ENCODE assay signal across 8 cellular contexts in the genomic region with DNA sequence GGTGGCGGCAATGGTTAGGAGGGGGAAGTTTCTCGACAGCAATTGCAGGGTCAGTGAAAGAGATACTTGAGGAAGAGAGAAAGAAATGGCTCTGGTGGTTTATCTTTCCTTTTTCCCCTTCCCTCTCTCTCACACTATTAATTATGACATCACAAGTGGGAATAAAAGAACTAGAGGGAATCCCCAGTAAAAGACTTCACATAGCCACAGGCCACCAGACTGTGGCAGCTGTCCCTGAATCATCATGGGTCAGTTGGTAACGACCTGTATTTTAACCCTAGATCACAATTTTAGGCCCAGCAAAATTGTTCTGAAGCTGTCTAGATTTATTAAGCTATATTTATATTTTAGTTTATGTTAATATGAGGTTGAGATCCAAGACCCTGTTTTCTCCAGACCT. TPM values are rescaled to one million over a fixed set of nuclear protein-coding genes. Genes with fewer than 3 reads are reported as not detected.
DNase-seq lines count a peak whose midpoint lies in the region; ATAC-seq and TF ChIP-seq lines count a peak whose summit lies in the region.
"Had no signal": no experiment of that assay in that cellular context is flagged by ENCODE, and none has a peak within 500 bp of the region (broad histone marks: within the 10 kb centered on the region; RNA-seq: fewer than 3 reads in every experiment).

No MANE protein-coding gene starts in this region.

- in situ Hi-C loops in KBM-7 (cut with MboI; ENCODE audit: low pct_unique_long_range_greater_than_20kb, low sequenced_read_pairs) = no loop called here

- CTCF ChIA-PET in activated CD8-positive, alpha-beta T cell treated with anti-CD3 and anti-CD28 coated beads, Interleukin-2, amount 10 ng/mL, durations not matched to agents 7 days and 5 days (lab: Charles Lee) = interaction anchor here (0.9 to 2.2 kb wide), 6 partner anchors 10 to 137 kb away, joined by 3 to 9 read pairs (median 4); no protein-coding TSS in a partner anchor

- 72 to 85% (median 81%) methylated on average over 3 of the region's 3 CpGs for WGBS in stomach, 5 donors

- TF ChIP-seq CTCF in HFFc6 (IDR thresholded peaks at IDR 0.05) = no peak
- TF ChIP-seq CTCF in left lung (IDR thresholded peaks at IDR 0.05) = no peak
- TF ChIP-seq CTCF in stomach (IDR thresholded peaks at IDR 0.05) = no peak

- H3K27me3 ChIP-seq in left lung (no peaks in the 10 kb centered on the region), stomach (no peaks in the 10 kb centered on the region)
- H3K27me3 ChIP-seq: SJCRH30 had no signal

- POLR2A ChIA-PET in activated CD8-positive, alpha-beta T cell treated with anti-CD3 and anti-CD28 coated beads, Interleukin-2, amount 10 ng/mL, durations not matched to agents 7 days and 5 days (lab: Charles Lee) = interaction anchor here (1.0 to 1.4 kb wide), 3 partner anchors 10 to 40 kb away, joined by 3 to 4 read pairs (median 3); a partner anchor contains a TSS

- no peaks in the 10 kb centered on the region for H3K27me3 Mint-ChIP-seq in HFFc6 (ENCODE audit: insufficient read depth)
- no peaks in the 10 kb centered on the region for H3K27me3 Mint-ChIP-seq in activated CD8-positive, alpha-beta T cell treated with anti-CD3 and anti-CD28 coated beads, Interleukin-2, amount 10 ng/mL, durations not matched to agents 7 days and 5 days (ENCODE audit: low read depth)

- TF ChIP-seq POLR2A in stomach (IDR thresholded peaks at IDR 0.05) = no peak

- H3K9me3 ChIP-seq in left lung (no peaks in the 10 kb centered on the region), stomach (no peaks in the 10 kb centered on the region)
- H3K9me3 ChIP-seq: SJCRH30 had no signal

- no peaks in the 10 kb centered on the region for H3K9me3 Mint-ChIP-seq in HFFc6
- H3K9me3 Mint-ChIP-seq in activated CD8-positive, alpha-beta T cell treated with anti-CD3 and anti-CD28 coated beads, Interleukin-2, amount 10 ng/mL, durations not matched to agents 7 days and 5 days (ENCODE audit: insufficient read depth) = no peaks in the 10 kb centered on the region

- no peak for DNase-seq in HFFc6
- DNase-seq in activated CD8-positive, alpha-beta T cell treated with anti-CD3 and anti-CD28 coated beads, Interleukin-2, amount 10 ng/mL, durations not matched to agents 7 days and 5 days = no peak
- no peak for DNase-seq in left lung
- DNase-seq in stomach = no peak
- DNase-seq in KBM-7 = no peak

- H3K27ac ChIP-seq in left lung = peak overlapping the region; percentile 58 to 66
- H3K27ac ChIP-seq in stomach = peak overlapping the region in 4 of 5 donors; percentile 42 to 86 (median 72)
- H3K27ac ChIP-seq: SJCRH30 had no signal

- ATAC-seq in activated CD8-positive, alpha-beta T cell treated with anti-CD3 and anti-CD28 coated beads, Interleukin-2, amount 10 ng/mL, durations not matched to agents 7 days and 5 days = no peak
- ATAC-seq in left lung (peak; percentile 12), GM18519 (IDR thresholded peaks at IDR 0.05; ENCODE audit: low FRiP score, unreplicated experiment) (no peak), GM21447 (IDR thresholded peaks at IDR 0.05; ENCODE audit: unreplicated experiment) (no peak)

- peak overlapping the region; percentile 62 for H3K4me3 Mint-ChIP-seq in HFFc6
- H3K4me3 Mint-ChIP-seq in activated CD8-positive, alpha-beta T cell treated with anti-CD3 and anti-CD28 coated beads, Interleukin-2, amount 10 ng/mL, durations not matched to agents 7 days and 5 days = no peak overlapping the region

- intact Hi-C loops in left lung (cut with DNase I) (no loop called here), stomach (cut with DNase I; ENCODE audit: low total_unique reads) (no loop called here)

- H3K4me1 Mint-ChIP-seq in HFFc6 (ENCODE audit: low read depth) = peaks cover 73% of the 10 kb centered on the region
- peaks cover 63% of the 10 kb centered on the region for H3K4me1 Mint-ChIP-seq in activated CD8-positive, alpha-beta T cell treated with anti-CD3 and anti-CD28 coated beads, Interleukin-2, amount 10 ng/mL, durations not matched to agents 7 days and 5 days (ENCODE audit: low read depth)

- peaks cover 40 to 64% of the 10 kb centered on the region in 2 donors for H3K4me1 ChIP-seq in left lung
- peaks cover 26 to 87% (median 56%) of the 10 kb centered on the region in 4 donors for H3K4me1 ChIP-seq in stomach

- no peak overlapping the region for H3K4me3 ChIP-seq in left lung
- H3K4me3 ChIP-seq in stomach = no peak overlapping the region
- H3K4me3 ChIP-seq: SJCRH30 had no signal

- peaks cover 20% of the 10 kb centered on the region for H3K36me3 Mint-ChIP-seq in HFFc6 (ENCODE audit: low read depth)
- H3K36me3 Mint-ChIP-seq in activated CD8-positive, alpha-beta T cell treated with anti-CD3 and anti-CD28 coated beads, Interleukin-2, amount 10 ng/mL, durations not matched to agents 7 days and 5 days (ENCODE audit: low read depth) = peaks cover 53% of the 10 kb centered on the region

- H3K36me3 ChIP-seq in left lung (no peaks in the 10 kb centered on the region), stomach (peaks cover 0 to 4% (median 0%) of the 10 kb centered on the region in 4 donors)
- H3K36me3 ChIP-seq: SJCRH30 had no signal

- H3K27ac Mint-ChIP-seq in HFFc6 = peak overlapping the region; percentile 89
- H3K27ac Mint-ChIP-seq in activated CD8-positive, alpha-beta T cell treated with anti-CD3 and anti-CD28 coated beads, Interleukin-2, amount 10 ng/mL, durations not matched to agents 7 days and 5 days = peak overlapping the region; percentile 7

- TF ChIP-seq EP300 in stomach (IDR thresholded peaks at IDR 0.05) = no peak

RNA-seq across cellular contexts. Expression of a gene that starts 40.3 kb away (rescaled TPM):
- 100 to 1,000 TPM; 200 to 291 (median 244) TPM for total RNA-seq in HFFc6 (2021; fragmentation: NEBNext Ultra II Directional; extraction: Animal tissue kit (Norgen Biotek cat#: 25700))
- 100 to 1,000 TPM; 469 to 504 TPM for total RNA-seq in activated CD8-positive, alpha-beta T cell treated with anti-CD3 and anti-CD28 coated beads, Interleukin-2, amount 10 ng/mL, durations not matched to agents 7 days and 5 days
- 100 to 1,000 TPM; 226 to 246 TPM for total RNA-seq in left lung
- 100 to 1,000 TPM in 4 of 5 donors, 10 to 100 TPM in 1; 95.0 to 379 (median 325) TPM for total RNA-seq in stomach
- polyA plus RNA-seq in stomach = 10 to 100 TPM; 25.7 to 39.3 (median 29.2) TPM
